In genomic region chr6:9240861-9241260, GRCh38 we compare ENCODE assay signal across 26 cellular contexts.
"Had no signal": no experiment of that assay in that cellular context is flagged by ENCODE, and none has a peak within 500 bp of the region (broad histone marks: within the 10 kb centered on the region; RNA-seq: fewer than 3 reads in every experiment).

No MANE protein-coding gene starts in this region.

- DNase-seq: colonic mucosa; cortex of kidney; effector CD8-positive, alpha-beta T cell; effector memory CD8-positive, alpha-beta T cell; endodermal cell; erythroblast; esophagus squamous epithelium; foreskin fibroblast; foreskin melanocyte; gastrocnemius medialis; glutamatergic neuron; head of caudate nucleus; heart right ventricle; hippocampal formation; left cardiac atrium; left lung; left ventricle myocardium superior; lower lobe of right lung; mesenchymal stem cell; mucosa of descending colon; naive B cell had no signal

- H3K27ac ChIP-seq: colonic mucosa, epithelial cell of prostate, esophagus squamous epithelium, gastrocnemius medialis, heart right ventricle, left lung, lower lobe of right lung had no signal

- H3K4me1 ChIP-seq: colonic mucosa, esophagus squamous epithelium, gastrocnemius medialis, heart right ventricle, left lung, lower lobe of right lung had no signal

- H3K9me3 ChIP-seq: colonic mucosa, esophagus squamous epithelium, gastrocnemius medialis, left lung, lower lobe of right lung, mucosa of descending colon had no signal

- ATAC-seq: effector memory CD8-positive, alpha-beta T cell; esophagus mucosa; gastrocnemius medialis; heart right ventricle; left cardiac atrium; left lung; left ventricle myocardium superior; lower lobe of right lung; mucosa of descending colon had no signal

- H3K4me3 ChIP-seq: colonic mucosa, esophagus squamous epithelium, gastrocnemius medialis, heart right ventricle, left lung, lower lobe of right lung, mucosa of descending colon had no signal

- H3K27me3 ChIP-seq: colonic mucosa, esophagus squamous epithelium, gastrocnemius medialis, heart right ventricle, left lung had no signal

- H3K36me3 ChIP-seq: colonic mucosa, esophagus squamous epithelium, gastrocnemius medialis, heart right ventricle, left lung, lower lobe of right lung had no signal

- FAIRE-seq: endometrium, islet of Langerhans, keratinocyte had no signal
